Comparison of ENCODE assay signal across 9 cellular contexts in the genomic region with DNA sequence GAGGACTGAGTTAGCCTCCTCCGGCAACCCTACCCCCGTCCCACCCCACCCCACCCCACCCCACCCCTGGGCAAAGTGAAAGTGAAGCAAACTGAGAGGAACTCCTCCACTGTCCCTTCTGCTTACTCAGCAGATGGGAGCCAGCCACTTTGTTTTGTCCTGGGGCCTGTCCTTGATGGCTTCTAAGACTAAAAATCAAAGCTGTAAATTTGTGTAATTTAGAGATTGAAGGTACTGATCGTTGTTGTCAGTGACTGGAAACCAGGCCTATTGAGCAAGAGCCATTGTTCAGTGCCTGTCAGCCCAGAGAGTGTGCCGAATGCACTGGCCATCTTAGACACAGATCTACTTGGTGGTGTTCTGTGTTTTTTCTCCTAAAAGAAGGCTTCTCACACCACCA.
DNase-seq lines count a peak whose midpoint lies in the region; ATAC-seq and TF ChIP-seq lines count a peak whose summit lies in the region.
"Had no signal": no experiment of that assay in that cellular context is flagged by ENCODE, and none has a peak within 500 bp of the region (broad histone marks: within the 10 kb centered on the region; RNA-seq: fewer than 3 reads in every experiment).

No MANE protein-coding gene starts in this region.

- peak in 1 of 2 donors; percentile 5 for TF ChIP-seq RAD21 in liver (IDR thresholded peaks at IDR 0.05)

- no peaks in the 10 kb centered on the region for H3K27me3 Mint-ChIP-seq in chondrocyte (ENCODE audit: low read depth)

- H3K27ac ChIP-seq in liver (ENCODE audit: low read depth in 1 of 2, low read length in 2 of 2) (peak overlapping the region; percentile 58 to 72), thymus (ENCODE audit: low read depth) (no peak overlapping the region)
- H3K27ac ChIP-seq: 22Rv1 had no signal

- peaks cover 2 to 26% (median 14%) of the 10 kb centered on the region in 4 donors for H3K4me1 ChIP-seq in liver (ENCODE audit: control insufficient read depth in 4 of 4, insufficient read depth in 4 of 4, low read length in 3 of 4)
- H3K4me1 ChIP-seq in thymus (ENCODE audit: control insufficient read depth, insufficient read depth, low read length): peaks cover 6% of the 10 kb centered on the region

- H3K27me3 ChIP-seq in liver (ENCODE audit: control insufficient read depth in 4 of 4, insufficient read depth in 4 of 4, low read length in 3 of 4) (no peaks in the 10 kb centered on the region), thymus (ENCODE audit: control insufficient read depth, insufficient read depth) (no peaks in the 10 kb centered on the region)

- TF ChIP-seq CTCF in chondrocyte (IDR thresholded peaks at IDR 0.05) (no peak), liver (IDR thresholded peaks at IDR 0.05; ENCODE audit: low read depth, low read length, missing input control) (no peak)

- peak overlapping the region; percentile 90 for H3K27ac Mint-ChIP-seq in chondrocyte (ENCODE audit: unreplicated experiment)

- ATAC-seq in GM18520 (IDR thresholded peaks at IDR 0.05; ENCODE audit: unreplicated experiment): no peak

- H3K9me3 ChIP-seq in liver (ENCODE audit: control insufficient read depth in 4 of 4, low read length in 3 of 4) (no peaks in the 10 kb centered on the region), thymus (ENCODE audit: control insufficient read depth) (no peaks in the 10 kb centered on the region)

- H3K4me3 Mint-ChIP-seq in chondrocyte (ENCODE audit: unreplicated experiment): peak overlapping the region; percentile 4

- H3K36me3 ChIP-seq in liver (ENCODE audit: control insufficient read depth in 4 of 4, insufficient read depth in 3 of 4, low read depth in 1 of 4, low read length in 3 of 4) (no peaks in the 10 kb centered on the region), thymus (ENCODE audit: control insufficient read depth, insufficient read depth) (no peaks in the 10 kb centered on the region)

- H3K4me3 ChIP-seq in liver (ENCODE audit: low read depth in 1 of 3, low read length in 3 of 3) (peak overlapping the region in 2 of 3 donors; percentile 12 to 47), thymus (ENCODE audit: low read length) (peak overlapping the region; percentile 8)

- DNase-seq in DMS 273 (lab: John Stamatoyannopoulos, UW; ENCODE audit: unreplicated experiment) (peak; percentile 6), DMS 273 treated with DMSO at 0.1 percent for 48 hours (lab: John Stamatoyannopoulos, UW) (no peak), chondrocyte (ENCODE audit: low spot score) (no peak), NCI-H526 treated with DMSO at 0.1 percent for 48 hours (lab: John Stamatoyannopoulos, UW) (no peak), SIG-M5 (lab: John Stamatoyannopoulos, UW) (no peak)

- H3K9me3 Mint-ChIP-seq in chondrocyte (ENCODE audit: low read depth): no peaks in the 10 kb centered on the region

- H3K9ac ChIP-seq in liver (ENCODE audit: low read depth in 1 of 2, low read length in 2 of 2): peak overlapping the region in 1 of 2 donors; percentile 58

- peaks cover 88% of the 10 kb centered on the region for H3K4me1 Mint-ChIP-seq in chondrocyte (ENCODE audit: low read depth)

- H3K36me3 Mint-ChIP-seq in chondrocyte (ENCODE audit: low read depth): peaks cover 22% of the 10 kb centered on the region

- WGBS in liver: 21% methylated on average over 4 of the region's 4 CpGs
- 21% methylated on average over 4 of the region's 4 CpGs for WGBS in thymus

TF ChIP-seq in liver, 16 proteins besides CTCF, POLR2A, EP300 and RAD21:
- TF ChIP-seq, protein P1, sequence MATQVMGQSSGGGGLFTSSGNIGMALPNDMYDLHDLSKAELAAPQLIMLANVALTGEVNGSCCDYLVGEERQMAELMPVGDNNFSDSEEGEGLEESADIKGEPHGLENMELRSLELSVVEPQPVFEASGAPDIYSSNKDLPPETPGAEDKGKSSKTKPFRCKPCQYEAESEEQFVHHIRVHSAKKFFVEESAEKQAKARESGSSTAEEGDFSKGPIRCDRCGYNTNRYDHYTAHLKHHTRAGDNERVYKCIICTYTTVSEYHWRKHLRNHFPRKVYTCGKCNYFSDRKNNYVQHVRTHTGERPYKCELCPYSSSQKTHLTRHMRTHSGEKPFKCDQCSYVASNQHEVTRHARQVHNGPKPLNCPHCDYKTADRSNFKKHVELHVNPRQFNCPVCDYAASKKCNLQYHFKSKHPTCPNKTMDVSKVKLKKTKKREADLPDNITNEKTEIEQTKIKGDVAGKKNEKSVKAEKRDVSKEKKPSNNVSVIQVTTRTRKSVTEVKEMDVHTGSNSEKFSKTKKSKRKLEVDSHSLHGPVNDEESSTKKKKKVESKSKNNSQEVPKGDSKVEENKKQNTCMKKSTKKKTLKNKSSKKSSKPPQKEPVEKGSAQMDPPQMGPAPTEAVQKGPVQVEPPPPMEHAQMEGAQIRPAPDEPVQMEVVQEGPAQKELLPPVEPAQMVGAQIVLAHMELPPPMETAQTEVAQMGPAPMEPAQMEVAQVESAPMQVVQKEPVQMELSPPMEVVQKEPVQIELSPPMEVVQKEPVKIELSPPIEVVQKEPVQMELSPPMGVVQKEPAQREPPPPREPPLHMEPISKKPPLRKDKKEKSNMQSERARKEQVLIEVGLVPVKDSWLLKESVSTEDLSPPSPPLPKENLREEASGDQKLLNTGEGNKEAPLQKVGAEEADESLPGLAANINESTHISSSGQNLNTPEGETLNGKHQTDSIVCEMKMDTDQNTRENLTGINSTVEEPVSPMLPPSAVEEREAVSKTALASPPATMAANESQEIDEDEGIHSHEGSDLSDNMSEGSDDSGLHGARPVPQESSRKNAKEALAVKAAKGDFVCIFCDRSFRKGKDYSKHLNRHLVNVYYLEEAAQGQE (IDR thresholded peaks at IDR 0.05): no peak
- TF ChIP-seq FOXA1 (IDR thresholded peaks at IDR 0.05): no peak
- TF ChIP-seq GABPA (IDR thresholded peaks at IDR 0.05 in 1 of 2, conservative IDR thresholded peaks at IDR 0.05 in 1 of 2): no peak
- TF ChIP-seq TAF1 (conservative IDR thresholded peaks at IDR 0.05): no peak
- TF ChIP-seq YY1 (IDR thresholded peaks at IDR 0.05): no peak
- TF ChIP-seq RXRA (IDR thresholded peaks at IDR 0.05): no peak
- TF ChIP-seq, protein P2, sequence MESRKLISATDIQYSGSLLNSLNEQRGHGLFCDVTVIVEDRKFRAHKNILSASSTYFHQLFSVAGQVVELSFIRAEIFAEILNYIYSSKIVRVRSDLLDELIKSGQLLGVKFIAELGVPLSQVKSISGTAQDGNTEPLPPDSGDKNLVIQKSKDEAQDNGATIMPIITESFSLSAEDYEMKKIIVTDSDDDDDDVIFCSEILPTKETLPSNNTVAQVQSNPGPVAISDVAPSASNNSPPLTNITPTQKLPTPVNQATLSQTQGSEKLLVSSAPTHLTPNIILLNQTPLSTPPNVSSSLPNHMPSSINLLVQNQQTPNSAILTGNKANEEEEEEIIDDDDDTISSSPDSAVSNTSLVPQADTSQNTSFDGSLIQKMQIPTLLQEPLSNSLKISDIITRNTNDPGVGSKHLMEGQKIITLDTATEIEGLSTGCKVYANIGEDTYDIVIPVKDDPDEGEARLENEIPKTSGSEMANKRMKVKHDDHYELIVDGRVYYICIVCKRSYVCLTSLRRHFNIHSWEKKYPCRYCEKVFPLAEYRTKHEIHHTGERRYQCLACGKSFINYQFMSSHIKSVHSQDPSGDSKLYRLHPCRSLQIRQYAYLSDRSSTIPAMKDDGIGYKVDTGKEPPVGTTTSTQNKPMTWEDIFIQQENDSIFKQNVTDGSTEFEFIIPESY (IDR thresholded peaks at IDR 0.05): no peak
- TF ChIP-seq, protein P3, sequence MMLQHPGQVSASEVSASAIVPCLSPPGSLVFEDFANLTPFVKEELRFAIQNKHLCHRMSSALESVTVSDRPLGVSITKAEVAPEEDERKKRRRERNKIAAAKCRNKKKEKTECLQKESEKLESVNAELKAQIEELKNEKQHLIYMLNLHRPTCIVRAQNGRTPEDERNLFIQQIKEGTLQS (IDR thresholded peaks at IDR 0.05): no peak
- no peak for TF ChIP-seq HNF4A (conservative IDR thresholded peaks at IDR 0.05)
- TF ChIP-seq HNF4G (IDR thresholded peaks at IDR 0.05): no peak
